ENCODE assay signal across 11 cellular contexts in the genomic region with DNA sequence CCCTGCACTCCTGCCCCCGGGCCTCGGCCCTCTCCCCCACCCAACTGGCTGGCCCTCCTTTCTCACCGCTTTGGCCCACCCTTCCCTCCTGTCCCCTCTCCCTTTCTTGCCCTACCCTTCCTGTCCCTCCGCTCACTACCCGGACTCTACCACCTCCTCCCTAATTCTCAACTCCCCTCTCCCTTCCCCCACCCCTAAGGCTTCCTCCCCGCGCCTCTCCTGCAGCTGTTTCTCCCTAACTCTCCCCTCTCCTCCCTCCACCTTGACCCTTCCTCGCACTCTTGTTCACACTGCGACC. TPM values are rescaled to one million over a fixed set of nuclear protein-coding genes. Genes with fewer than 3 reads are reported as not detected.
A peak's percentile ranks its signal among the peaks of the same experiment; 100 is the strongest.
DNase-seq lines count a peak whose midpoint lies in the region; ATAC-seq, FAIRE-seq and TF ChIP-seq lines count a peak whose summit lies in the region.
"Had no signal": no experiment of that assay in that cellular context is flagged by ENCODE, and none has a peak within 500 bp of the region (broad histone marks: within the 10 kb centered on the region; RNA-seq: fewer than 3 reads in every experiment).

No MANE protein-coding gene starts in this region.

- no peak for TF ChIP-seq RAD21 in H1 (IDR thresholded peaks at IDR 0.05 in 1 of 2, conservative IDR thresholded peaks at IDR 0.05 in 1 of 2; ENCODE audit: low read depth in 2 of 2, low read length in 2 of 2)

- 3% methylated on average over 6 of the region's 9 CpGs; no CpG with 5 or more reads in 1 of the 2 experiments for WGBS in H1 (ENCODE audit: extremely low coverage in 1 of 2, insufficient coverage in 1 of 2, insufficient read length in 1 of 2, insufficient replicate concordance in 2 of 2, low coverage in 1 of 2, low lambda C conversion rate in 2 of 2, missing lambda C conversion rate in 1 of 2), 2 experiments

- TF ChIP-seq EP300 in H1 (IDR thresholded peaks at IDR 0.05; ENCODE audit: borderline replicate concordance in 1 of 2, low read depth in 2 of 2, low read length in 2 of 2): no peak

- H2AFZ ChIP-seq in H1 (ENCODE audit: low read length): no peak overlapping the region

- CTCF ChIA-PET in MCF 10A (lab: Yijun Ruan, JAX): interaction anchor here (0.6 kb wide), 2 partner anchors 8 to 36 kb away, joined by 3 read pairs; no protein-coding TSS in a partner anchor
- CTCF ChIA-PET in H1 (lab: Charles Lee; ENCODE audit: partially characterized antibody): interaction anchor here (1.5 kb wide), 1 partner anchor 18 kb away, joined by 5 read pairs; no protein-coding TSS in a partner anchor

- no peak overlapping the region for H2BK120ac ChIP-seq in H1 (replicated peaks; ENCODE audit: low read depth, low read length)

- H3K36me3 ChIP-seq in breast epithelium (no peaks in the 10 kb centered on the region), H1 (ENCODE audit: control insufficient read depth in 2 of 4, insufficient read depth in 4 of 4, low read length in 3 of 4) (no peaks in the 10 kb centered on the region), mucosa of stomach (ENCODE audit: control insufficient read depth, insufficient read depth, low read length) (no peaks in the 10 kb centered on the region), vagina (no peaks in the 10 kb centered on the region)

- H3K4me3 ChIP-seq in breast epithelium: peak overlapping the region; percentile 41 to 72 (median 55)
- H3K4me3 ChIP-seq in H1 (ENCODE audit: extremely low read depth in 1 of 4, insufficient read depth in 2 of 4, low read depth in 3 of 4, low read length in 4 of 4): peak overlapping the region; percentile 28 to 66 (median 44)
- H3K4me3 ChIP-seq in mucosa of stomach (ENCODE audit: low read length): peak overlapping the region; percentile 1
- peak overlapping the region; percentile 56 to 75 for H3K4me3 ChIP-seq in vagina

- no peak overlapping the region for H3K4ac ChIP-seq in H1 (replicated peaks; ENCODE audit: insufficient read length, low read depth, low read length)

- H3K18ac ChIP-seq in H1 (ENCODE audit: extremely low read depth, low read length): peak overlapping the region; percentile 90

- H3K9me3 Mint-ChIP-seq in MCF 10A (ENCODE audit: unreplicated experiment): no peaks in the 10 kb centered on the region

- H3K27ac ChIP-seq in breast epithelium (peak overlapping the region; percentile 67 to 80), H1 (ENCODE audit: low read depth, low read length) (peak overlapping the region; percentile 26; the same call in 1 of the 2 replicates), vagina (peak overlapping the region; percentile 91)

- H3K4me3 Mint-ChIP-seq in MCF 10A (ENCODE audit: unreplicated experiment): no peak overlapping the region

- peak overlapping the region; percentile 92; the same call in 1 of the 2 replicates for H2BK5ac ChIP-seq in H1 (ENCODE audit: low read depth, low read length)

- H4K91ac ChIP-seq in H1 (replicated peaks; ENCODE audit: insufficient read length, low read length): peak overlapping the region; percentile 90

- peak overlapping the region; percentile 89 to 92 for H3K4me2 ChIP-seq in H1 (ENCODE audit: insufficient read depth in 1 of 2, low read depth in 2 of 2, low read length in 2 of 2)

- H3K27ac Mint-ChIP-seq in MCF 10A (ENCODE audit: low read depth, unreplicated experiment): no peak overlapping the region

- H4K5ac ChIP-seq in H1 (ENCODE audit: insufficient read length, low read depth, low read length): peak overlapping the region; percentile 7

- H3K4me1 ChIP-seq in breast epithelium (peaks cover 0 to 4% of the 10 kb centered on the region in 2 donors), H1 (replicated peaks in 1 of 4; ENCODE audit: control insufficient read depth in 3 of 4, insufficient read depth in 4 of 4, low read length in 3 of 4) (peaks cover 0 to 23% (median 14%) of the 10 kb centered on the region in 4 experiments; a peak in 6 of 7 replicates), mucosa of stomach (ENCODE audit: control insufficient read depth, insufficient read depth, low read length) (peaks cover 9% of the 10 kb centered on the region), vagina (peaks cover 27% of the 10 kb centered on the region)

- peaks cover 1% of the 10 kb centered on the region for H3K27me3 Mint-ChIP-seq in MCF 10A (ENCODE audit: insufficient read depth, unreplicated experiment)

- no peak overlapping the region for H2AK5ac ChIP-seq in H1 (ENCODE audit: low read depth, low read length)

- no peak overlapping the region for H3K14ac ChIP-seq in H1 (ENCODE audit: insufficient read length)

- H3K9ac ChIP-seq in H1 (replicated peaks in 1 of 4; ENCODE audit: extremely low read depth in 1 of 4, low read depth in 3 of 4, low read length in 3 of 4) (peak overlapping the region in 2 of 4 experiments; percentile 19 to 20; a peak in 3 of 7 replicates), mucosa of stomach (ENCODE audit: low read length) (peak overlapping the region; percentile 59)

- H3K9me3 ChIP-seq in breast epithelium (no peaks in the 10 kb centered on the region), H1 (ENCODE audit: insufficient read depth in 2 of 2, low read depth in 1 of 2, low read length in 1 of 2) (no peaks in the 10 kb centered on the region), mucosa of stomach (ENCODE audit: control insufficient read depth, low read length) (no peaks in the 10 kb centered on the region), vagina (no peaks in the 10 kb centered on the region)

- H4K8ac ChIP-seq in H1 (ENCODE audit: extremely low read depth, insufficient read depth, low read length): no peak overlapping the region; the same call in 1 of the 2 replicates

- TF ChIP-seq POLR2A in breast epithelium (IDR thresholded peaks at IDR 0.05) (no peak), H1 (IDR thresholded peaks at IDR 0.05; ENCODE audit: control extremely low read depth in 1 of 2, low read depth in 2 of 2, low read length in 2 of 2) (no peak), vagina (IDR thresholded peaks at IDR 0.05) (no peak)

- TF ChIP-seq CTCF in breast epithelium (IDR thresholded peaks at IDR 0.05) (no peak), MCF 10A (IDR thresholded peaks at IDR 0.05; ENCODE audit: unreplicated experiment) (no peak), H1 (IDR thresholded peaks at IDR 0.05; ENCODE audit: control extremely low read depth in 1 of 3, insufficient read depth in 1 of 3, low read depth in 1 of 3, low read length in 3 of 3) (no peak), vagina (IDR thresholded peaks at IDR 0.05) (no peak)

- H3K79me1 ChIP-seq in H1 (ENCODE audit: low read depth, low read length): no peaks in the 10 kb centered on the region

- no peak for FAIRE-seq in H1 (lab: Jason Lieb, UNC)
- FAIRE-seq: D721Med, TTC549 had no signal

- intact Hi-C loops in breast epithelium (cut with DNase I; ENCODE audit: low total_unique reads): no loop called here
- intact Hi-C loops in MCF 10A (cut with micrococcal nuclease): no loop called here
- intact Hi-C loops in vagina (cut with DNase I): no loop called here

- peaks cover 15% of the 10 kb centered on the region; the same call in 1 of the 2 replicates for H3K23me2 ChIP-seq in H1 (ENCODE audit: low read depth, low read length)

- DNase-seq in breast epithelium (ENCODE audit: low spot score in 2 of 2) (no peak), MCF 10A (ENCODE audit: unreplicated experiment) (no peak), H1 (ENCODE audit: low read depth in 1 of 2, low spot score in 2 of 2) (no peak), vagina (ENCODE audit: extremely low spot score in 2 of 2) (no peak)
- DNase-seq in activated effector memory CD4-positive, alpha-beta T cell treated with anti-CD3 and anti-CD28 coated beads, Interleukin-2, amount 50 U/mL, for 16 hours: no peak

- H2BK20ac ChIP-seq in H1 (ENCODE audit: low read length): peak overlapping the region; percentile 43; the same call in 1 of the 2 replicates

- H4K20me1 ChIP-seq in H1 (replicated peaks in 1 of 2; ENCODE audit: control insufficient read depth in 1 of 2, insufficient read depth in 2 of 2, low read length in 2 of 2): peaks cover 0 to 2% of the 10 kb centered on the region in 2 experiments

- no peak overlapping the region for H2BK15ac ChIP-seq in H1 (ENCODE audit: low read length)

- no TSS peak for BruUV-seq in MCF 10A (replicated peaks; lab: Mats Ljungman, UMichigan)

- no peak overlapping the region for H3K23ac ChIP-seq in H1 (ENCODE audit: insufficient read length)

- no peaks in the 10 kb centered on the region for H3K36me3 Mint-ChIP-seq in MCF 10A (ENCODE audit: insufficient read depth, unreplicated experiment)

- H3K27me3 ChIP-seq in breast epithelium (no peaks in the 10 kb centered on the region), H1 (replicated peaks in 1 of 4; ENCODE audit: control insufficient read depth in 3 of 4, extremely low read depth in 1 of 4, insufficient read depth in 3 of 4, low read length in 3 of 4) (peaks cover 0 to 15% (median 8%) of the 10 kb centered on the region in 4 experiments; a peak in 4 of 7 replicates), mucosa of stomach (ENCODE audit: control insufficient read depth, insufficient read depth, low read length) (no peaks in the 10 kb centered on the region), vagina (no peaks in the 10 kb centered on the region)

- no peak for ATAC-seq in HG02852 (IDR thresholded peaks at IDR 0.05; ENCODE audit: unreplicated experiment)
- ATAC-seq in HG02798 (IDR thresholded peaks at IDR 0.05; ENCODE audit: poor library complexity, unreplicated experiment): no peak

- peak overlapping the region; percentile 95; the same call in 1 of the 2 replicates for H2BK12ac ChIP-seq in H1 (ENCODE audit: low read depth, low read length)

- POLR2A ChIA-PET in MCF 10A (lab: Yijun Ruan, JAX): no interaction called here
- POLR2A ChIA-PET in H1 (lab: Charles Lee; ENCODE audit: partially characterized antibody): interaction anchor here (0.9 to 2.5 kb wide), 6 partner anchors 9 to 67 kb away, joined by 3 to 10 read pairs (median 5); no protein-coding TSS in a partner anchor

- no peak overlapping the region for H3K56ac ChIP-seq in H1 (replicated peaks; ENCODE audit: insufficient read length, low read depth, low read length)

- no peaks in the 10 kb centered on the region for H3K79me2 ChIP-seq in H1 (ENCODE audit: control insufficient read depth in 1 of 2, insufficient read depth in 2 of 2, low read length in 2 of 2)

- peaks cover 8% of the 10 kb centered on the region for H3K4me1 Mint-ChIP-seq in MCF 10A (ENCODE audit: insufficient read depth, unreplicated experiment)

RNA-seq across cellular contexts. Expression of a gene that starts 0.4 kb away (rescaled TPM):
- total RNA-seq in breast epithelium (10 to 100 TPM in 2 of 3 donors, 1 to 10 TPM in 1; 8.8 to 23.2 (median 20.8) TPM), MCF 10A (2022) (not detected in 2 replicates), vagina (23.1 TPM)
- total RNA-seq in H1 (2021; fragmentation: NEBNext Ultra II Directional; extraction: Animal tissue kit (Norgen Biotek cat#: 25700)): 25.8 and 33.7 TPM in 2 replicates
- polyA plus RNA-seq in H1 (2011; rRNA removed): 31.0 and 36.4 TPM in 2 replicates
- 21.3 TPM for polyA plus RNA-seq in H1 (2011; cell fraction: cytosol; rRNA removed)
- 34.6 TPM for polyA plus RNA-seq in H1 (2011; cell fraction: nucleus; rRNA removed)
- polyA plus RNA-seq in H1 (2012, experiment 1 of 2): 23.0 to 39.6 TPM (median 34.9 TPM) in 4 replicates
- 42.7 TPM for polyA plus RNA-seq in H1 (2012, experiment 2 of 2)
- 52.8 TPM for polyA plus RNA-seq in H1 (2013, experiment 1 of 2)
- 59.9 TPM for polyA plus RNA-seq in H1 (2013, experiment 2 of 2)
- 32.4 and 38.1 TPM in 2 replicates for polyA minus RNA-seq in H1 (2011; rRNA and poly(A)+ RNA removed)
- polyA minus RNA-seq in H1 (2011; cell fraction: cytosol; rRNA and poly(A)+ RNA removed): 23.1 TPM
- 32.3 TPM for polyA minus RNA-seq in H1 (2011; cell fraction: nucleus; rRNA and poly(A)+ RNA removed)

RNA-seq across cellular contexts. Expression of a gene that starts 19.9 kb away (rescaled TPM):
- 1 to 10 TPM in 1 of 3 donors, under 1 TPM in 2; 0.80 to 1.9 (median 0.98) TPM for total RNA-seq in breast epithelium
- not detected in 2 replicates for total RNA-seq in MCF 10A (2022)
- total RNA-seq in H1 (2021; fragmentation: NEBNext Ultra II Directional; extraction: Animal tissue kit (Norgen Biotek cat#: 25700)): 0.19 TPM in 1 of 2 replicates, not detected in the other
- 0.03 TPM in 2 replicates for polyA plus RNA-seq in H1 (2011; rRNA removed)
- not detected for polyA plus RNA-seq in H1 (2011; cell fraction: cytosol; rRNA removed)
- polyA plus RNA-seq in H1 (2011; cell fraction: nucleus; rRNA removed): 0.30 TPM
- polyA plus RNA-seq in H1 (2012, experiment 1 of 2): 0.11 to 0.62 TPM in 2 of 4 replicates, not detected in the others
- polyA plus RNA-seq in H1 (2012, experiment 2 of 2): not detected
- 0.08 TPM for polyA plus RNA-seq in H1 (2013, experiment 1 of 2)
- 0.04 TPM for polyA plus RNA-seq in H1 (2013, experiment 2 of 2)
- polyA minus RNA-seq in H1 (2011; rRNA and poly(A)+ RNA removed): 0.06 TPM in 1 of 2 replicates, not detected in the other
- polyA minus RNA-seq in H1 (2011; cell fraction: cytosol; rRNA and poly(A)+ RNA removed): not detected
- polyA minus RNA-seq in H1 (2011; cell fraction: nucleus; rRNA and poly(A)+ RNA removed): not detected
- total RNA-seq in vagina: 3.9 TPM
- total RNA-seq: lung microvascular endothelial cell had no signal

RNA-seq across cellular contexts. Expression of a gene that starts 27.3 kb away (rescaled TPM):
- total RNA-seq in breast epithelium (10 to 100 TPM in 1 of 3 donors, 1 to 10 TPM in 2; 2.9 to 11.0 (median 8.5) TPM), MCF 10A (2022) (20.5 and 22.5 TPM in 2 replicates), vagina (6.1 TPM)
- total RNA-seq in H1 (2021; fragmentation: NEBNext Ultra II Directional; extraction: Animal tissue kit (Norgen Biotek cat#: 25700)): 97.9 and 98.2 TPM in 2 replicates
- polyA plus RNA-seq in H1 (2011; rRNA removed): 46.6 and 69.0 TPM in 2 replicates
- 65.5 TPM for polyA plus RNA-seq in H1 (2011; cell fraction: cytosol; rRNA removed)
- polyA plus RNA-seq in H1 (2011; cell fraction: nucleus; rRNA removed): 453 TPM
- 77.1 to 107 TPM (median 96.0 TPM) in 4 replicates for polyA plus RNA-seq in H1 (2012, experiment 1 of 2)
- 39.7 TPM for polyA plus RNA-seq in H1 (2012, experiment 2 of 2)
- polyA plus RNA-seq in H1 (2013, experiment 1 of 2): 99.5 TPM
- polyA plus RNA-seq in H1 (2013, experiment 2 of 2): 89.8 TPM
- polyA minus RNA-seq in H1 (2011; rRNA and poly(A)+ RNA removed): 26.2 and 27.0 TPM in 2 replicates
- 53.9 TPM for polyA minus RNA-seq in H1 (2011; cell fraction: cytosol; rRNA and poly(A)+ RNA removed)
- 103 TPM for polyA minus RNA-seq in H1 (2011; cell fraction: nucleus; rRNA and poly(A)+ RNA removed)

RNA-seq across cellular contexts. Expression of a gene that starts 37.6 kb away (rescaled TPM):
- total RNA-seq in breast epithelium: 100 to 1,000 TPM in 1 of 3 donors, 10 to 100 TPM in 2; 77.6 to 112 (median 77.7) TPM
- 39.5 and 45.8 TPM in 2 replicates for total RNA-seq in MCF 10A (2022)
- 30.3 and 30.7 TPM in 2 replicates for total RNA-seq in H1 (2021; fragmentation: NEBNext Ultra II Directional; extraction: Animal tissue kit (Norgen Biotek cat#: 25700))
- polyA plus RNA-seq in H1 (2011; rRNA removed): 27.3 and 29.9 TPM in 2 replicates
- 18.1 TPM for polyA plus RNA-seq in H1 (2011; cell fraction: cytosol; rRNA removed)
- 20.8 TPM for polyA plus RNA-seq in H1 (2011; cell fraction: nucleus; rRNA removed)
- polyA plus RNA-seq in H1 (2012, experiment 1 of 2): 18.4 to 34.3 TPM (median 29.4 TPM) in 4 replicates
- polyA plus RNA-seq in H1 (2012, experiment 2 of 2): 41.0 TPM
- 58.8 TPM for polyA plus RNA-seq in H1 (2013, experiment 1 of 2)
- polyA plus RNA-seq in H1 (2013, experiment 2 of 2): 66.2 TPM
- polyA minus RNA-seq in H1 (2011; rRNA and poly(A)+ RNA removed): 12.3 and 12.4 TPM in 2 replicates
- polyA minus RNA-seq in H1 (2011; cell fraction: cytosol; rRNA and poly(A)+ RNA removed): 6.8 TPM
- 6.0 TPM for polyA minus RNA-seq in H1 (2011; cell fraction: nucleus; rRNA and poly(A)+ RNA removed)
- 127 TPM for total RNA-seq in vagina

RNA-seq across cellular contexts. Expression of a gene that starts 45.2 kb away (rescaled TPM):
- total RNA-seq in breast epithelium (10 to 100 TPM; 56.0 to 82.7 (median 81.3) TPM), MCF 10A (2022) (99.0 and 115 TPM in 2 replicates), vagina (54.0 TPM)
- 140 and 141 TPM in 2 replicates for total RNA-seq in H1 (2021; fragmentation: NEBNext Ultra II Directional; extraction: Animal tissue kit (Norgen Biotek cat#: 25700))
- 107 and 176 TPM in 2 replicates for polyA plus RNA-seq in H1 (2011; rRNA removed)
- 94.9 TPM for polyA plus RNA-seq in H1 (2011; cell fraction: cytosol; rRNA removed)
- 102 TPM for polyA plus RNA-seq in H1 (2011; cell fraction: nucleus; rRNA removed)
- polyA plus RNA-seq in H1 (2012, experiment 1 of 2): 108 to 174 TPM (median 157 TPM) in 4 replicates
- 112 TPM for polyA plus RNA-seq in H1 (2012, experiment 2 of 2)
- 81.8 TPM for polyA plus RNA-seq in H1 (2013, experiment 1 of 2)
- 81.3 TPM for polyA plus RNA-seq in H1 (2013, experiment 2 of 2)
- 50.2 and 71.6 TPM in 2 replicates for polyA minus RNA-seq in H1 (2011; rRNA and poly(A)+ RNA removed)
- 50.9 TPM for polyA minus RNA-seq in H1 (2011; cell fraction: cytosol; rRNA and poly(A)+ RNA removed)
- polyA minus RNA-seq in H1 (2011; cell fraction: nucleus; rRNA and poly(A)+ RNA removed): 63.9 TPM

Comparison
In these comparisons a context has a peak if more than half of its experiments do, and no peak if none do; other contexts are left out.
1. H3K27ac ChIP-seq: peak in every context shown above with its lines; median percentile 91 in vagina; 74 in breast epithelium; 26 in H1.
2. H3K4me3 ChIP-seq: peak in every context shown above with its lines; median percentile 66 in vagina; 55 in breast epithelium; 44 in H1; 1 in mucosa of stomach.